Comparison of ENCODE assay signal across 22 cellular contexts in the genomic region with DNA sequence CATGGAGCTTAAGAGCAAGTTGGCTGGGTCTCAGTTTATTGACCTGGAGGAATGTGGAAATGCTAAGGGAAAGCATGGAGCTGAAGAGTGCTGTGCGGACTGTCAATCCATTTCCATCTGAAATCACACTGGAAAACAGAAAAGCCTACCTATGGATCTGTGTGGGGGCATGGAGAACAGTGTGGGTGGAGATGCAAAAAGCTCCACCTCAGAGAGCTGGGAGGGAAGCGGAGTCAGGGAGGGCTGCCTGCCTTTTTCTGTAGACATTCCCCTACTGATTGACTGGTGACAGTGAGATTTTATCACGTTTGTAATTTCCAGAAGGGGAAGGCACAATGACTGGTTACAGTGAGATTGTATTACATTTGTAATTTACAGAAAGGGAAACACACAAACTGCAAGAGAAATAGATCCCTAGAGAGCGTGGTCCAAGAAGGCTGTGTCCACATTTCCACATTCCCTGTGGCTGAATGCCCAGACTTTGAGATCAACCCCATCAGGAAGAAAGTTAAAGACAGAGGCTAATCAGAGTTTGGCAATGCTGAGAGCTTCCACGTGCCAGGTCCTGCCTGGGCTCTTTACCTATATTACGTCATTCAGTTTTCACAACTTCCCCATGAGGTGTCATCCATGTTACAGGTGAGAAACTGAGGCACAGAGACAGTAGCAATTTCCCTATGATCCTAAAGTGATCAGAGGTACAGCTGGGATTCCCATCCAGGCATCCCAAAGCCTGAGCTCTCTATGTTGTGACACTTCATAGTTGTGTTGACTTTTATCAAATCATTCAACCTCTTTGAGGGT.
DNase-seq lines count a peak whose midpoint lies in the region; ATAC-seq, FAIRE-seq and TF ChIP-seq lines count a peak whose summit lies in the region.
"Had no signal": no experiment of that assay in that cellular context is flagged by ENCODE, and none has a peak within 500 bp of the region (broad histone marks: within the 10 kb centered on the region; RNA-seq: fewer than 3 reads in every experiment).

No MANE protein-coding gene starts in this region.

- no peaks in the 10 kb centered on the region for H4K20me1 ChIP-seq in mammary epithelial cell (ENCODE audit: insufficient read depth, low read length)

- dilution Hi-C loops in mammary epithelial cell (cut with HindIII; ENCODE audit: low sequenced_read_pairs): no loop called here

- POLR2A ChIA-PET in MCF 10A (lab: Yijun Ruan, JAX): interaction anchor here (0.6 to 0.9 kb wide), 4 partner anchors 12 to 359 kb away, joined by 3 read pairs; no protein-coding TSS in a partner anchor
- POLR2A ChIA-PET in Caco-2 (lab: Charles Lee): interaction anchor here (0.6 kb wide), 1 partner anchor 72 kb away, joined by 6 read pairs; no protein-coding TSS in a partner anchor

- BruUV-seq in MCF 10A (replicated peaks; lab: Mats Ljungman, UMichigan) (no TSS peak), mammary epithelial cell (replicated peaks; lab: Mats Ljungman, UMichigan) (no TSS peak), Caco-2 (replicated peaks; lab: Mats Ljungman, UMichigan) (no TSS peak)

- no peak overlapping the region for H3K9ac ChIP-seq in mammary epithelial cell (ENCODE audit: insufficient read depth, low read length)

- no peak overlapping the region for H3K4me3 Mint-ChIP-seq in MCF 10A (ENCODE audit: unreplicated experiment)
- no peak overlapping the region for H3K4me3 Mint-ChIP-seq in CD14-positive monocyte
- H3K4me3 Mint-ChIP-seq in Caco-2 (ENCODE audit: unreplicated experiment): no peak overlapping the region
- H3K4me3 Mint-ChIP-seq: activated CD4-positive, alpha-beta T cell treated with anti-CD3 and anti-CD28 coated beads for 36 hours; activated naive CD8-positive, alpha-beta T cell treated with anti-CD3 and anti-CD28 coated beads, Interleukin-2, amount 50 U/mL, for 24 hours; CD4-positive, CD25-positive, alpha-beta regulatory T cell; naive thymus-derived CD8-positive, alpha-beta T cell had no signal

- H3K36me3 ChIP-seq in mammary epithelial cell (ENCODE audit: insufficient read depth, low read length) (no peaks in the 10 kb centered on the region), bronchial epithelial cell (ENCODE audit: control insufficient read depth, insufficient read depth, low read length) (no peaks in the 10 kb centered on the region), thyroid gland (no peaks in the 10 kb centered on the region), Caco-2 (ENCODE audit: control insufficient read depth, insufficient read depth, low read length) (no peaks in the 10 kb centered on the region)

- CTCF ChIA-PET in MCF 10A (lab: Yijun Ruan, JAX): interaction anchor here (0.5 kb wide), 1 partner anchor 163 kb away, joined by 7 read pairs; no protein-coding TSS in a partner anchor
- CTCF ChIA-PET in mammary epithelial cell (lab: Charles Lee; ENCODE audit: low non-redundant PET): no interaction called here
- CTCF ChIA-PET in Caco-2 (lab: Charles Lee): interaction anchor here (0.5 kb wide), 1 partner anchor 495 kb away, joined by 5 read pairs; no protein-coding TSS in a partner anchor

- H3K27me3 ChIP-seq in mammary epithelial cell (ENCODE audit: insufficient read depth, low read length): no peaks in the 10 kb centered on the region
- H3K27me3 ChIP-seq in bronchial epithelial cell (ENCODE audit: control insufficient read depth, insufficient read depth, low read length): no peaks in the 10 kb centered on the region
- no peaks in the 10 kb centered on the region for H3K27me3 ChIP-seq in thyroid gland
- H3K27me3 ChIP-seq in Caco-2 (replicated peaks; ENCODE audit: control insufficient read depth, insufficient read depth, low read length): no peaks in the 10 kb centered on the region

- no peak overlapping the region for H3K4me2 ChIP-seq in mammary epithelial cell (ENCODE audit: insufficient read depth, low read depth, low read length)
- H3K4me2 ChIP-seq: smooth muscle cell had no signal

- WGBS in mammary epithelial cell (ENCODE audit: low coverage, missing lambda C conversion rate): 32% methylated on average over 6 of the region's 6 CpGs
- 39 to 40% methylated on average over 6 of the region's 6 CpGs for WGBS in thyroid gland, 2 donors

- H3K36me3 Mint-ChIP-seq in MCF 10A (ENCODE audit: insufficient read depth, unreplicated experiment): no peaks in the 10 kb centered on the region
- no peaks in the 10 kb centered on the region for H3K36me3 Mint-ChIP-seq in CD14-positive monocyte
- no peaks in the 10 kb centered on the region for H3K36me3 Mint-ChIP-seq in Caco-2 (ENCODE audit: insufficient read depth, unreplicated experiment)
- H3K36me3 Mint-ChIP-seq: CD4-positive, CD25-positive, alpha-beta regulatory T cell; naive thymus-derived CD8-positive, alpha-beta T cell had no signal

- H3K79me2 ChIP-seq in mammary epithelial cell (ENCODE audit: insufficient read depth, low read length): no peaks in the 10 kb centered on the region

- intact Hi-C loops in MCF 10A (cut with micrococcal nuclease) (no loop called here), mammary epithelial cell (cut with micrococcal nuclease) (no loop called here), left colon (cut with DNase I, micrococcal nuclease) (no loop called here), thyroid gland (cut with DNase I) (no loop called here), CD14-positive monocyte (cut with micrococcal nuclease) (no loop called here), Caco-2 (cut with micrococcal nuclease; ENCODE audit: unreplicated experiment) (no loop called here)

- peaks cover 43% of the 10 kb centered on the region for H3K27me3 Mint-ChIP-seq in MCF 10A (ENCODE audit: insufficient read depth, unreplicated experiment)
- H3K27me3 Mint-ChIP-seq in CD14-positive monocyte (ENCODE audit: low read depth in 3 of 3): peaks cover 0 to 2% (median 2%) of the 10 kb centered on the region in 3 donors
- H3K27me3 Mint-ChIP-seq in Caco-2 (ENCODE audit: insufficient read depth, unreplicated experiment): peaks cover 14% of the 10 kb centered on the region
- H3K27me3 Mint-ChIP-seq: activated CD4-positive, alpha-beta T cell treated with anti-CD3 and anti-CD28 coated beads for 36 hours; activated naive CD8-positive, alpha-beta T cell treated with anti-CD3 and anti-CD28 coated beads, Interleukin-2, amount 50 U/mL, for 24 hours had no signal

- in situ Hi-C loops in mammary epithelial cell (cut with MboI; ENCODE audit: low sequenced_read_pairs in 2 of 2): no loop called here

- H3K4me1 Mint-ChIP-seq in MCF 10A (ENCODE audit: insufficient read depth, unreplicated experiment): peaks cover 8% of the 10 kb centered on the region
- H3K4me1 Mint-ChIP-seq in CD14-positive monocyte: no peaks in the 10 kb centered on the region
- H3K4me1 Mint-ChIP-seq in Caco-2 (ENCODE audit: low read depth, unreplicated experiment): no peaks in the 10 kb centered on the region
- H3K4me1 Mint-ChIP-seq: activated CD4-positive, alpha-beta T cell treated with anti-CD3 and anti-CD28 coated beads for 36 hours; activated naive CD8-positive, alpha-beta T cell treated with anti-CD3 and anti-CD28 coated beads, Interleukin-2, amount 50 U/mL, for 24 hours; CD4-positive, CD25-positive, alpha-beta regulatory T cell; naive thymus-derived CD8-positive, alpha-beta T cell had no signal

- H3K9me3 ChIP-seq in mammary epithelial cell (replicated peaks; ENCODE audit: insufficient read depth, low read length): peaks cover 38% of the 10 kb centered on the region
- no peaks in the 10 kb centered on the region for H3K9me3 ChIP-seq in thyroid gland
- H3K9me3 ChIP-seq in Caco-2: no peaks in the 10 kb centered on the region

- H3K4me3 ChIP-seq in mammary epithelial cell (replicated peaks in 1 of 3; ENCODE audit: insufficient read depth in 1 of 3, low read depth in 2 of 3, low read length in 3 of 3): no peak overlapping the region
- no peak overlapping the region for H3K4me3 ChIP-seq in bronchial epithelial cell (ENCODE audit: low read depth, low read length)
- no peak overlapping the region for H3K4me3 ChIP-seq in thyroid gland (replicated peaks in 1 of 3)
- no peak overlapping the region for H3K4me3 ChIP-seq in Caco-2 (ENCODE audit: low read depth, low read length)
- H3K4me3 ChIP-seq: smooth muscle cell had no signal

- H3K4me1 ChIP-seq in mammary epithelial cell (ENCODE audit: insufficient read depth, low read length) (no peaks in the 10 kb centered on the region), thyroid gland (peaks cover 0 to 7% of the 10 kb centered on the region in 2 donors), Caco-2 (no peaks in the 10 kb centered on the region)

- DNase-seq in MCF 10A (ENCODE audit: unreplicated experiment): peak; percentile 7
- no peak for DNase-seq in mammary epithelial cell
- peak; percentile 10 for DNase-seq in bronchial epithelial cell (ENCODE audit: low read depth)
- no peak for DNase-seq in left colon
- DNase-seq in thyroid gland: peak; percentile 59 to 70
- no peak for DNase-seq in NCI-H748 treated with DMSO at 0.1 percent for 48 hours (lab: John Stamatoyannopoulos, UW)
- DNase-seq in CD14-positive monocyte (ENCODE audit: low spot score): no peak
- DNase-seq in Caco-2: no peak
- DNase-seq: 8988T; activated CD4-positive, alpha-beta T cell treated with anti-CD3 and anti-CD28 coated beads for 36 hours; activated naive CD8-positive, alpha-beta T cell treated with anti-CD3 and anti-CD28 coated beads, Interleukin-2, amount 50 U/mL, for 24 hours; CD4-positive, CD25-positive, alpha-beta regulatory T cell; GF-D8; kidney; mesenchymal stem cell; naive thymus-derived CD8-positive, alpha-beta T cell; NCI-H1092 treated with DMSO at 0.1 percent for 48 hours; NCI-H2081 treated with DMSO at 0.1 percent for 48 hours; NCI-H510A treated with DMSO at 0.1 percent for 48 hours; posterior cingulate gyrus; stimulated activated CD4-positive, alpha-beta T cell treated with anti-CD3 and anti-CD28 coated beads, Interleukin-4, amount 100 ng/mL, for 4 hours had no signal

- TF ChIP-seq POLR2A in thyroid gland (IDR thresholded peaks at IDR 0.05): no peak

- no peak overlapping the region for H2AFZ ChIP-seq in mammary epithelial cell (ENCODE audit: low read depth, low read length)

- H3K27ac Mint-ChIP-seq in MCF 10A (ENCODE audit: low read depth, unreplicated experiment) (no peak overlapping the region), CD14-positive monocyte (no peak overlapping the region), Caco-2 (ENCODE audit: unreplicated experiment) (no peak overlapping the region)
- H3K27ac Mint-ChIP-seq: activated CD4-positive, alpha-beta T cell treated with anti-CD3 and anti-CD28 coated beads for 36 hours; activated naive CD8-positive, alpha-beta T cell treated with anti-CD3 and anti-CD28 coated beads, Interleukin-2, amount 50 U/mL, for 24 hours; naive thymus-derived CD8-positive, alpha-beta T cell had no signal

- no peak for FAIRE-seq in bronchial epithelial cell (lab: Jason Lieb, UNC)
- FAIRE-seq: kidney had no signal

- H3K27ac ChIP-seq in mammary epithelial cell (ENCODE audit: insufficient read depth, low read depth, low read length): no peak overlapping the region
- H3K27ac ChIP-seq in thyroid gland: no peak overlapping the region

- TF ChIP-seq CTCF in MCF 10A (IDR thresholded peaks at IDR 0.05; ENCODE audit: unreplicated experiment) (no peak), mammary epithelial cell (conservative IDR thresholded peaks at IDR 0.05 in 1 of 2, IDR thresholded peaks at IDR 0.05 in 1 of 2; ENCODE audit: extremely low read depth in 1 of 2, insufficient read depth in 1 of 2, low read depth in 1 of 2, low read length in 2 of 2) (no peak), bronchial epithelial cell (IDR thresholded peaks at IDR 0.05; ENCODE audit: insufficient read depth, low read length, severe bottlenecking) (no peak), thyroid gland (IDR thresholded peaks at IDR 0.05) (no peak), CD14-positive monocyte (IDR thresholded peaks at IDR 0.05) (no peak), Caco-2 (IDR thresholded peaks at IDR 0.05; ENCODE audit: insufficient read depth in 1 of 2, low read depth in 1 of 2, low read length in 1 of 2, severe bottlenecking in 1 of 2, unreplicated experiment in 1 of 2) (no peak)

- H3K9me3 Mint-ChIP-seq in MCF 10A (ENCODE audit: unreplicated experiment) (peaks cover 7% of the 10 kb centered on the region), CD14-positive monocyte (peaks cover 0 to 9% (median 1%) of the 10 kb centered on the region in 7 donors), Caco-2 (ENCODE audit: unreplicated experiment) (no peaks in the 10 kb centered on the region)
- H3K9me3 Mint-ChIP-seq: activated naive CD8-positive, alpha-beta T cell treated with anti-CD3 and anti-CD28 coated beads, Interleukin-2, amount 50 U/mL, for 24 hours; CD4-positive, CD25-positive, alpha-beta regulatory T cell; naive thymus-derived CD8-positive, alpha-beta T cell had no signal

- peak; percentile 42 for ATAC-seq in left colon
- ATAC-seq: activated CD4-positive, alpha-beta T cell treated with anti-CD3 and anti-CD28 coated beads for 36 hours; activated naive CD8-positive, alpha-beta T cell treated with anti-CD3 and anti-CD28 coated beads, Interleukin-2, amount 50 U/mL, for 24 hours; naive thymus-derived CD8-positive, alpha-beta T cell had no signal

Comparison
In these comparisons a context has a peak if more than half of its experiments do, and no peak if none do; other contexts are left out.
1. DNase-seq: peak in MCF 10A (single experiment), bronchial epithelial cell (single experiment) and thyroid gland (2 of 2); none in mammary epithelial cell (single experiment), left colon (0 of 2), NCI-H748 treated with DMSO at 0.1 percent for 48 hours (single experiment), CD14-positive monocyte (single experiment) and Caco-2 (0 of 2).